1 cellular context compared by ENCODE assay signal in genomic region chr12:108691154-108691994, GRCh38.
TF ChIP-seq lines count a peak whose summit lies in the region.

No MANE protein-coding gene starts in this region.

TF ChIP-seq in HepG2, 621 proteins besides CTCF, POLR2A, EP300 and RAD21 (continued from another document and continues in another):
- TF ChIP-seq DRAP1 (CRISPR knock-in tag; IDR thresholded peaks at IDR 0.05) (peak; percentile 25; the same call in 1 of the 2 replicates), KDM2A (CRISPR knock-in tag; IDR thresholded peaks at IDR 0.05; ENCODE audit: borderline replicate concordance, low read depth) (peak; percentile 46; the same call in 1 of the 2 replicates), ZNF878 (CRISPR knock-in tag; IDR thresholded peaks at IDR 0.05) (no peak), YY1 (IDR thresholded peaks at IDR 0.05; ENCODE audit: insufficient read depth, insufficient replicate concordance, low read depth, low read length) (peak; percentile 43), ZNF530 (CRISPR knock-in tag; IDR thresholded peaks at IDR 0.05; ENCODE audit: low read depth) (no peak), ERF (CRISPR knock-in tag; IDR thresholded peaks at IDR 0.05) (peak; percentile 66; the same call in 1 of the 2 replicates), ZNF615 (CRISPR knock-in tag; IDR thresholded peaks at IDR 0.05; ENCODE audit: borderline replicate concordance) (0 out of 2 replicates have a peak, but pooled peaks have one; percentile 74), ZMYM4 (CRISPR knock-in tag; IDR thresholded peaks at IDR 0.05) (peak; percentile 90; the same call in 1 of the 2 replicates), SP2 (CRISPR knock-in tag; IDR thresholded peaks at IDR 0.05) (no peak), MED13 (CRISPR knock-in tag; IDR thresholded peaks at IDR 0.05) (no peak), POGZ (CRISPR knock-in tag; IDR thresholded peaks at IDR 0.05) (0 out of 2 replicates have a peak, but pooled peaks have one; percentile 51), U2AF1 (optimal IDR thresholded peaks at IDR 0.05; ENCODE audit: low read depth, low read length) (peak; percentile 57), FOXC1 (CRISPR knock-in tag; IDR thresholded peaks at IDR 0.05; ENCODE audit: borderline replicate concordance) (peak; percentile 25; the same call in 1 of the 2 replicates), MEF2D (CRISPR knock-in tag; IDR thresholded peaks at IDR 0.05) (0 out of 2 replicates have a peak, but pooled peaks have one; percentile 63), RFX5 (IDR thresholded peaks at IDR 0.05; ENCODE audit: low read depth, low read length) (0 out of 2 replicates have a peak, but pooled peaks have one; percentile 36), ZNF576 (CRISPR knock-in tag; IDR thresholded peaks at IDR 0.05) (no peak), ATF3 (CRISPR knock-in tag; IDR thresholded peaks at IDR 0.05) (0 out of 2 replicates have a peak, but pooled peaks have one; percentile 20), ZNF326 (CRISPR knock-in tag; IDR thresholded peaks at IDR 0.05; ENCODE audit: borderline replicate concordance) (no peak), LCORL (IDR thresholded peaks at IDR 0.05) (no peak), LCORL (CRISPR knock-in tag; IDR thresholded peaks at IDR 0.05) (peak; percentile 80), PAXIP1 (CRISPR knock-in tag; conservative IDR thresholded peaks at IDR 0.05) (peak; percentile 68), MLXIP (CRISPR knock-in tag; IDR thresholded peaks at IDR 0.05; ENCODE audit: borderline replicate concordance) (no peak), KDM1A (CRISPR knock-in tag; IDR thresholded peaks at IDR 0.05) (0 out of 2 replicates have a peak, but pooled peaks have one; percentile 27), HDAC1 (CRISPR knock-in tag; IDR thresholded peaks at IDR 0.05) (peak; percentile 61), ZNF710 (CRISPR knock-in tag; IDR thresholded peaks at IDR 0.05; ENCODE audit: borderline replicate concordance) (0 out of 2 replicates have a peak, but pooled peaks have one; percentile 25), BRD4 (CRISPR knock-in tag; IDR thresholded peaks at IDR 0.05) (no peak), MED1 (CRISPR knock-in tag; IDR thresholded peaks at IDR 0.05) (peak; percentile 72), TGIF2 (CRISPR knock-in tag; IDR thresholded peaks at IDR 0.05) (peak; percentile 83; the same call in 1 of the 2 replicates), ZSCAN9 (CRISPR knock-in tag; IDR thresholded peaks at IDR 0.05; ENCODE audit: borderline replicate concordance) (peak; percentile 52; the same call in 1 of the 2 replicates), SRF (IDR thresholded peaks at IDR 0.05; ENCODE audit: low read depth, low read length) (peak; percentile 100), ZNF501 (CRISPR knock-in tag; IDR thresholded peaks at IDR 0.05) (peak; percentile 31; the same call in 1 of the 2 replicates), TFE3 (CRISPR knock-in tag; IDR thresholded peaks at IDR 0.05) (peak; percentile 31; the same call in 1 of the 2 replicates), KDM5A (IDR thresholded peaks at IDR 0.05; ENCODE audit: borderline replicate concordance, low read length) (no peak), ZFX (CRISPR knock-in tag; IDR thresholded peaks at IDR 0.05; ENCODE audit: low read depth) (peak; percentile 52; the same call in 1 of the 2 replicates), TSC22D2 (CRISPR knock-in tag; IDR thresholded peaks at IDR 0.05; ENCODE audit: borderline replicate concordance) (no peak), NONO (IDR thresholded peaks at IDR 0.05) (no peak), NONO (CRISPR knock-in tag; conservative IDR thresholded peaks at IDR 0.05) (peak; percentile 42; the same call in 1 of the 2 replicates), ZNF431 (CRISPR knock-in tag; IDR thresholded peaks at IDR 0.05; ENCODE audit: borderline replicate concordance, low read depth) (0 out of 2 replicates have a peak, but pooled peaks have one; percentile 69), ZBTB26 (CRISPR knock-in tag; IDR thresholded peaks at IDR 0.05; ENCODE audit: borderline replicate concordance) (peak; percentile 79), ZNF263 (CRISPR knock-in tag; IDR thresholded peaks at IDR 0.05) (no peak), HOMEZ (CRISPR knock-in tag; IDR thresholded peaks at IDR 0.05; ENCODE audit: low read depth) (peak; percentile 48), HNRNPL (IDR thresholded peaks at IDR 0.05; ENCODE audit: low read depth, low read length) (peak; percentile 78; the same call in 1 of the 2 replicates), ZBTB34 (CRISPR knock-in tag; IDR thresholded peaks at IDR 0.05) (peak; percentile 67; the same call in 1 of the 2 replicates), DMAP1 (CRISPR knock-in tag; IDR thresholded peaks at IDR 0.05) (peak; percentile 56), CREM (IDR thresholded peaks at IDR 0.05) (peak; percentile 52), CREM (CRISPR knock-in tag; IDR thresholded peaks at IDR 0.05) (no peak), KMT2B (CRISPR knock-in tag; IDR thresholded peaks at IDR 0.05) (peak; percentile 47; the same call in 1 of the 2 replicates), YEATS2 (CRISPR knock-in tag; IDR thresholded peaks at IDR 0.05; ENCODE audit: borderline replicate concordance) (0 out of 2 replicates have a peak, but pooled peaks have one; percentile 60), MNT (IDR thresholded peaks at IDR 0.05) (peak; percentile 27; the same call in 1 of the 2 replicates)
